In the genomic region with DNA sequence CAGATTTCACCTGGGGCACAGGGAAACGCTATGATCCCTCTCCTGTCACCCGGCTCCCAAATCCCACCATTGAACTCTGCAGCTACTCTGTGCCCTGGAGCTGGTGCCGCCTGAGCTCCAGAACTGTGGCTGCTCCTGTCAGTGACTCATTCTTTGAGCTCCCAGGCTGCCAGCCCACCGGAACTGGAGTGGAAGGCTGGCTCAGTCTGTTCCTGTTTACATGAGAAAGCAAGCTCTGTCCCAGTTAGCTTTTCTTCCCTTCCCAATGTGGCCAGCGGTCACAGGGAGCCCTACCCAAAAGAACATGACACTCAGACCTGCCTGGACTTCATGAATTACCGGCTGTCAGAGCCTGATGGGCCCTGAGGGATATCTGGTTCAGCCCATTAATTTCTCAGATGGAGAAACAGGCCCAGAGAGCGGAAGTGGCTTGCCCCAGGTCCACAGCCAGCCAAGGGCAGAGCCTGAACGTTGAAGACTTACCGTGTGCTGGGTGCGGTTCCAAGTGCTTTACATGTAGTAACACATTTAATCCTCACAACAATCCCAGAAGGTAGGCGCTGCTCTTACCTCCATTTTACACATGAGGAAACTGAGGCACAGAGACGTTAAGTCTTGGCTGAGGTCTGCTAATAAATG, we compare ENCODE assay signal across 8 cellular contexts. TPM values are rescaled to one million over a fixed set of nuclear protein-coding genes. Genes with fewer than 3 reads are reported as not detected.
A peak's percentile ranks its signal among the peaks of the same experiment; 100 is the strongest.
DNase-seq lines count a peak whose midpoint lies in the region; ATAC-seq and TF ChIP-seq lines count a peak whose summit lies in the region.

No MANE protein-coding gene starts in this region.

- DNase-seq in HCEC 1CT, result peak; percentile 61
- peak; percentile 30 for DNase-seq in WTC11 (ENCODE audit: low spot score)
- DNase-seq in left ventricle myocardium superior, result no peak
- peak; percentile 29 for DNase-seq in skeletal muscle cell (ENCODE audit: low read depth)
- DNase-seq in D341Med (ENCODE audit: low spot score), result no peak
- no peak for DNase-seq in NCI-H2107 (lab: John Stamatoyannopoulos, UW)

- H3K27ac Mint-ChIP-seq in WTC11, result no peak overlapping the region; the same call in 1 of the 2 replicates

- H3K4me3 ChIP-seq in skeletal muscle cell (ENCODE audit: low read depth, low read length), result no peak overlapping the region

- intact Hi-C loops in left ventricle myocardium superior (cut with micrococcal nuclease), result no loop called here

- no peaks in the 10 kb centered on the region for H3K9me3 Mint-ChIP-seq in WTC11

- CTCF ChIA-PET in WTC11 (lab: Charles Lee), result interaction anchor here (0.6 to 2.2 kb wide), 9 partner anchors 10 to 151 kb away, joined by 3 to 19 read pairs (median 5); no protein-coding TSS in a partner anchor

- H3K4me1 Mint-ChIP-seq in WTC11, result peaks cover 16% of the 10 kb centered on the region

- peak; percentile 85 for ATAC-seq in WTC11
- peak; percentile 32 for ATAC-seq in left ventricle myocardium superior
- no peak for ATAC-seq in HG02642 (IDR thresholded peaks at IDR 0.05; ENCODE audit: poor library complexity, unreplicated experiment)
- ATAC-seq in HG03442 (IDR thresholded peaks at IDR 0.05; ENCODE audit: unreplicated experiment), result no peak

- POLR2A ChIA-PET in WTC11 (lab: Charles Lee), result interaction anchor here (1.0 kb wide), 1 partner anchor 14 kb away, joined by 5 read pairs; no protein-coding TSS in a partner anchor

- TF ChIP-seq CTCF in WTC11 (IDR thresholded peaks at IDR 0.05), result no peak

- no peaks in the 10 kb centered on the region for H3K36me3 Mint-ChIP-seq in WTC11

- H3K4me3 Mint-ChIP-seq in WTC11, result no peak overlapping the region

- no peaks in the 10 kb centered on the region for H3K27me3 Mint-ChIP-seq in WTC11 (ENCODE audit: low read depth)

TF ChIP-seq in WTC11, 78 proteins besides CTCF, POLR2A, EP300 and RAD21:
- TF ChIP-seq, protein P1, sequence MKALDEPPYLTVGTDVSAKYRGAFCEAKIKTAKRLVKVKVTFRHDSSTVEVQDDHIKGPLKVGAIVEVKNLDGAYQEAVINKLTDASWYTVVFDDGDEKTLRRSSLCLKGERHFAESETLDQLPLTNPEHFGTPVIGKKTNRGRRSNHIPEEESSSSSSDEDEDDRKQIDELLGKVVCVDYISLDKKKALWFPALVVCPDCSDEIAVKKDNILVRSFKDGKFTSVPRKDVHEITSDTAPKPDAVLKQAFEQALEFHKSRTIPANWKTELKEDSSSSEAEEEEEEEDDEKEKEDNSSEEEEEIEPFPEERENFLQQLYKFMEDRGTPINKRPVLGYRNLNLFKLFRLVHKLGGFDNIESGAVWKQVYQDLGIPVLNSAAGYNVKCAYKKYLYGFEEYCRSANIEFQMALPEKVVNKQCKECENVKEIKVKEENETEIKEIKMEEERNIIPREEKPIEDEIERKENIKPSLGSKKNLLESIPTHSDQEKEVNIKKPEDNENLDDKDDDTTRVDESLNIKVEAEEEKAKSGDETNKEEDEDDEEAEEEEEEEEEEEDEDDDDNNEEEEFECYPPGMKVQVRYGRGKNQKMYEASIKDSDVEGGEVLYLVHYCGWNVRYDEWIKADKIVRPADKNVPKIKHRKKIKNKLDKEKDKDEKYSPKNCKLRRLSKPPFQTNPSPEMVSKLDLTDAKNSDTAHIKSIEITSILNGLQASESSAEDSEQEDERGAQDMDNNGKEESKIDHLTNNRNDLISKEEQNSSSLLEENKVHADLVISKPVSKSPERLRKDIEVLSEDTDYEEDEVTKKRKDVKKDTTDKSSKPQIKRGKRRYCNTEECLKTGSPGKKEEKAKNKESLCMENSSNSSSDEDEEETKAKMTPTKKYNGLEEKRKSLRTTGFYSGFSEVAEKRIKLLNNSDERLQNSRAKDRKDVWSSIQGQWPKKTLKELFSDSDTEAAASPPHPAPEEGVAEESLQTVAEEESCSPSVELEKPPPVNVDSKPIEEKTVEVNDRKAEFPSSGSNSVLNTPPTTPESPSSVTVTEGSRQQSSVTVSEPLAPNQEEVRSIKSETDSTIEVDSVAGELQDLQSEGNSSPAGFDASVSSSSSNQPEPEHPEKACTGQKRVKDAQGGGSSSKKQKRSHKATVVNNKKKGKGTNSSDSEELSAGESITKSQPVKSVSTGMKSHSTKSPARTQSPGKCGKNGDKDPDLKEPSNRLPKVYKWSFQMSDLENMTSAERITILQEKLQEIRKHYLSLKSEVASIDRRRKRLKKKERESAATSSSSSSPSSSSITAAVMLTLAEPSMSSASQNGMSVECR (CRISPR knock-in tag; IDR thresholded peaks at IDR 0.05; ENCODE audit: borderline replicate concordance), result no peak
- TF ChIP-seq, protein P2, sequence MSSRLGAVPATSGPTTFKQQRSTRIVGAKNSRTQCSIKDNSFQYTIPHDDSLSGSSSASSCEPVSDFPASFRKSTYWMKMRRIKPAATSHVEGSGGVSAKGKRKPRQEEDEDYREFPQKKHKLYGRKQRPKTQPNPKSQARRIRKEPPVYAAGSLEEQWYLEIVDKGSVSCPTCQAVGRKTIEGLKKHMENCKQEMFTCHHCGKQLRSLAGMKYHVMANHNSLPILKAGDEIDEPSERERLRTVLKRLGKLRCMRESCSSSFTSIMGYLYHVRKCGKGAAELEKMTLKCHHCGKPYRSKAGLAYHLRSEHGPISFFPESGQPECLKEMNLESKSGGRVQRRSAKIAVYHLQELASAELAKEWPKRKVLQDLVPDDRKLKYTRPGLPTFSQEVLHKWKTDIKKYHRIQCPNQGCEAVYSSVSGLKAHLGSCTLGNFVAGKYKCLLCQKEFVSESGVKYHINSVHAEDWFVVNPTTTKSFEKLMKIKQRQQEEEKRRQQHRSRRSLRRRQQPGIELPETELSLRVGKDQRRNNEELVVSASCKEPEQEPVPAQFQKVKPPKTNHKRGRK (CRISPR knock-in tag; IDR thresholded peaks at IDR 0.05; ENCODE audit: borderline replicate concordance), result no peak
- TF ChIP-seq FOXP4 (CRISPR knock-in tag; IDR thresholded peaks at IDR 0.05) (no peak), FOXK1 (CRISPR knock-in tag; IDR thresholded peaks at IDR 0.05) (0 out of 2 replicates have a peak, but pooled peaks have one; percentile 26), ZNF138 (CRISPR knock-in tag; conservative IDR thresholded peaks at IDR 0.05) (no peak), TEAD4 (CRISPR knock-in tag; IDR thresholded peaks at IDR 0.05) (no peak), GTF2I (CRISPR knock-in tag; conservative IDR thresholded peaks at IDR 0.05) (no peak)
- TF ChIP-seq, protein P3, sequence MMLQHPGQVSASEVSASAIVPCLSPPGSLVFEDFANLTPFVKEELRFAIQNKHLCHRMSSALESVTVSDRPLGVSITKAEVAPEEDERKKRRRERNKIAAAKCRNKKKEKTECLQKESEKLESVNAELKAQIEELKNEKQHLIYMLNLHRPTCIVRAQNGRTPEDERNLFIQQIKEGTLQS (CRISPR knock-in tag; conservative IDR thresholded peaks at IDR 0.05), result no peak
TF ChIP-seq in WTC11: peak in this region for 1.

RNA-seq across cellular contexts. Expression of gene IGSF22, which starts 23.8 kb away (rescaled TPM):
- total RNA-seq in WTC11 (2021), result 0.32 to 0.64 TPM (median 0.52 TPM) in 3 replicates
- 0.94 TPM for total RNA-seq in left ventricle myocardium superior

RNA-seq across cellular contexts. Expression of gene PTPN5, which starts 41.8 kb away (rescaled TPM):
- total RNA-seq in WTC11 (2021), result 4.5 to 7.4 TPM (median 6.7 TPM) in 3 replicates
- 1.2 TPM for total RNA-seq in left ventricle myocardium superior

RNA-seq across cellular contexts. Expression of gene TMEM86A, which starts 51.2 kb away (rescaled TPM):
- total RNA-seq in WTC11 (2021) (1.3 to 1.7 TPM (median 1.6 TPM) in 3 replicates), left ventricle myocardium superior (4.5 TPM)

Comparison
In these comparisons a context has a peak if more than half of its experiments do, and no peak if none do; other contexts are left out.
1. DNase-seq: peak in HCEC 1CT (single experiment), WTC11 (single experiment) and skeletal muscle cell (single experiment); none in left ventricle myocardium superior (single experiment), D341Med (single experiment) and NCI-H2107 (single experiment).
2. ATAC-seq: peak in WTC11 (single experiment) and left ventricle myocardium superior (single experiment); none in HG02642 (single experiment) and HG03442 (single experiment).